Comparison of ENCODE assay signal across 16 cellular contexts in the genomic region with DNA sequence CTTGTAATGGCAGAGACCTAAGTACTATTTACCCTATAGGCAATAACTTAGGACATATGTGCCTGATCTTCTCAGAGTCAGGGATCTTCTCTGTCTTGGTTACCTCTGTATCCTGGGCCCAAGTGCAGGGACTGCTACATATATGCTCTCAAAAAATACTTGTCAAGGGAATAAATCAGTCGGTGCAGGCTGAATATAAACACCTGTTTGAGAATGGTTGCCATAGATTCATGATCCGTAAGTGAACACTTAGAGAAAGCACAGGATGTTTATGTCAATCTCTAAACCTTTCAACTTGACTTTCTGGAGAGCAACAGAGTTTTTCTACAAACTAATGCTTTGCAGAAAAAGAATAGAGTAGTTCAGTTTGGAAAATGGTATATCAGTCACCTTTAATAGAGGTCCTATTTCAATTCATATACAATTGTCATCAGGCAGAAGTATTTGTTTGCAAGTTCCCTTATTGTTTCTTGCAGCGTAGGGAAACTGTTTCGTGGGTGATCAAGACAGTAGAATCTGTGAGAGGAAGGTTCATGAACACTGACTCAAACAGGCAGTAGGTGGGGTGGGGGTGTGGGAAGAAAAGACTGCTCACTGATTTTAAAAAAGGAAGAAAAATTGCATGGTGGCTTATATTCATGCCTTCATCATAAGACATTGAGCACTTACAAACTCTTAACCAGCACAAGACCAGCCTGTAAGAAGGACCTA. TPM values are rescaled to one million over a fixed set of nuclear protein-coding genes. Genes with fewer than 3 reads are reported as not detected.
DNase-seq lines count a peak whose midpoint lies in the region; ATAC-seq and TF ChIP-seq lines count a peak whose summit lies in the region.
"Had no signal": no experiment of that assay in that cellular context is flagged by ENCODE, and none has a peak within 500 bp of the region (broad histone marks: within the 10 kb centered on the region; RNA-seq: fewer than 3 reads in every experiment).

No MANE protein-coding gene starts in this region.

- H3K4me3 ChIP-seq in cardiac muscle cell, result no peak overlapping the region
- H3K4me3 ChIP-seq in NB4 (ENCODE audit: low read depth, low read length), result no peak overlapping the region
- H3K4me3 ChIP-seq: ascending aorta, colonic mucosa, GM23338, SK-N-MC, uterus had no signal

- peaks cover 6% of the 10 kb centered on the region for H3K4me1 ChIP-seq in cardiac muscle cell (ENCODE audit: low read depth)
- H3K4me1 ChIP-seq: ascending aorta, uterus had no signal

- H3K9me3 Mint-ChIP-seq in activated T-cell treated with anti-CD3 and anti-CD28 coated beads, Interleukin-2, amount 50 U/mL, for 72 hours, result no peaks in the 10 kb centered on the region
- no peaks in the 10 kb centered on the region for H3K9me3 Mint-ChIP-seq in stimulated activated naive CD8-positive, alpha-beta T cell treated with anti-CD3 and anti-CD28 coated beads, Interleukin-15, amount 100 ng/mL, for 72 hours
- no peaks in the 10 kb centered on the region for H3K9me3 Mint-ChIP-seq in osteocyte (ENCODE audit: unreplicated experiment)
- H3K9me3 Mint-ChIP-seq: stimulated activated naive B cell treated with anti-CD40 and anti-IgM and Interleukin-4, amounts not matched to agents 10 μg/mL and 1 μg/mL and 100 μg/mL, for 72 hours had no signal

- intact Hi-C loops in left ventricle myocardium superior (cut with micrococcal nuclease), result no loop called here

- no peaks in the 10 kb centered on the region for H3K9me3 ChIP-seq in cardiac muscle cell (ENCODE audit: low read depth)
- H3K9me3 ChIP-seq: ascending aorta, colonic mucosa, uterus had no signal

- peak overlapping the region; percentile 29 for H3K27ac Mint-ChIP-seq in activated T-cell treated with anti-CD3 and anti-CD28 coated beads, Interleukin-2, amount 50 U/mL, for 72 hours
- H3K27ac Mint-ChIP-seq in stimulated activated naive CD8-positive, alpha-beta T cell treated with anti-CD3 and anti-CD28 coated beads, Interleukin-15, amount 100 ng/mL, for 72 hours, result no peak overlapping the region
- no peak overlapping the region for H3K27ac Mint-ChIP-seq in osteocyte (ENCODE audit: unreplicated experiment)
- H3K27ac Mint-ChIP-seq: GM23338; stimulated activated naive B cell treated with anti-CD40 and anti-IgM and Interleukin-4, amounts not matched to agents 10 μg/mL and 1 μg/mL and 100 μg/mL, for 72 hours had no signal

- H3K4me3 Mint-ChIP-seq in activated T-cell treated with anti-CD3 and anti-CD28 coated beads, Interleukin-2, amount 50 U/mL, for 72 hours, result peak overlapping the region; percentile 3 to 52
- no peak overlapping the region for H3K4me3 Mint-ChIP-seq in stimulated activated naive CD8-positive, alpha-beta T cell treated with anti-CD3 and anti-CD28 coated beads, Interleukin-15, amount 100 ng/mL, for 72 hours
- H3K4me3 Mint-ChIP-seq in osteocyte (ENCODE audit: unreplicated experiment), result no peak overlapping the region
- H3K4me3 Mint-ChIP-seq: GM23338; stimulated activated naive B cell treated with anti-CD40 and anti-IgM and Interleukin-4, amounts not matched to agents 10 μg/mL and 1 μg/mL and 100 μg/mL, for 72 hours had no signal

- no peaks in the 10 kb centered on the region for H3K36me3 Mint-ChIP-seq in activated T-cell treated with anti-CD3 and anti-CD28 coated beads, Interleukin-2, amount 50 U/mL, for 72 hours (ENCODE audit: insufficient read depth in 2 of 2)
- no peaks in the 10 kb centered on the region for H3K36me3 Mint-ChIP-seq in osteocyte (ENCODE audit: unreplicated experiment)
- H3K36me3 Mint-ChIP-seq: stimulated activated naive B cell treated with anti-CD40 and anti-IgM and Interleukin-4, amounts not matched to agents 10 μg/mL and 1 μg/mL and 100 μg/mL, for 72 hours had no signal

- no peak for TF ChIP-seq CTCF in cardiac muscle cell (IDR thresholded peaks at IDR 0.05; ENCODE audit: low read depth, low read length)
- TF ChIP-seq CTCF in NB4 (IDR thresholded peaks at IDR 0.05; ENCODE audit: low read depth, low read length), result no peak
- TF ChIP-seq CTCF in osteocyte (IDR thresholded peaks at IDR 0.05), result no peak

- peaks cover 15% of the 10 kb centered on the region for H3K27me3 ChIP-seq in cardiac muscle cell
- H3K27me3 ChIP-seq: ascending aorta, colonic mucosa, uterus had no signal

- DNase-seq in cardiac muscle cell (ENCODE audit: low read depth in 1 of 2, low spot score in 1 of 2) (no peak), left ventricle myocardium superior (no peak), NB4 (ENCODE audit: low read depth) (peak; percentile 47), osteocyte (ENCODE audit: extremely low spot score, unreplicated experiment) (no peak)
- peak in 1 of 2 donors; percentile 15 for DNase-seq in activated T-cell treated with anti-CD3 and anti-CD28 coated beads, Interleukin-2, amount 50 U/mL, for 72 hours
- DNase-seq in stimulated activated naive CD8-positive, alpha-beta T cell treated with anti-CD3 and anti-CD28 coated beads, Interleukin-15, amount 100 ng/mL, for 72 hours, result no peak
- DNase-seq: colonic mucosa; glutamatergic neuron; right cardiac atrium; stimulated activated naive B cell treated with anti-CD40 and anti-IgM and Interleukin-4, amounts not matched to agents 10 μg/mL and 1 μg/mL and 100 μg/mL, for 72 hours; uterus had no signal

- no peaks in the 10 kb centered on the region for H3K27me3 Mint-ChIP-seq in activated T-cell treated with anti-CD3 and anti-CD28 coated beads, Interleukin-2, amount 50 U/mL, for 72 hours (ENCODE audit: low read depth)
- H3K27me3 Mint-ChIP-seq in stimulated activated naive CD8-positive, alpha-beta T cell treated with anti-CD3 and anti-CD28 coated beads, Interleukin-15, amount 100 ng/mL, for 72 hours, result no peaks in the 10 kb centered on the region
- H3K27me3 Mint-ChIP-seq in osteocyte (ENCODE audit: unreplicated experiment), result no peaks in the 10 kb centered on the region
- H3K27me3 Mint-ChIP-seq: stimulated activated naive B cell treated with anti-CD40 and anti-IgM and Interleukin-4, amounts not matched to agents 10 μg/mL and 1 μg/mL and 100 μg/mL, for 72 hours had no signal

- H3K27ac ChIP-seq in cardiac muscle cell, result peak overlapping the region; percentile 0
- H3K27ac ChIP-seq: ascending aorta, colonic mucosa, SK-N-MC, uterus had no signal

- H3K4me1 Mint-ChIP-seq in activated T-cell treated with anti-CD3 and anti-CD28 coated beads, Interleukin-2, amount 50 U/mL, for 72 hours (ENCODE audit: low read depth), result peaks cover 30% of the 10 kb centered on the region
- H3K4me1 Mint-ChIP-seq in stimulated activated naive CD8-positive, alpha-beta T cell treated with anti-CD3 and anti-CD28 coated beads, Interleukin-15, amount 100 ng/mL, for 72 hours, result peaks cover 28% of the 10 kb centered on the region
- peaks cover 6% of the 10 kb centered on the region for H3K4me1 Mint-ChIP-seq in osteocyte (ENCODE audit: unreplicated experiment)

- ATAC-seq in left ventricle myocardium superior (no peak), HG02623 (IDR thresholded peaks at IDR 0.05; ENCODE audit: unreplicated experiment) (no peak), GM18861 (IDR thresholded peaks at IDR 0.05; ENCODE audit: unreplicated experiment) (no peak)
- ATAC-seq in activated T-cell treated with anti-CD3 and anti-CD28 coated beads, Interleukin-2, amount 50 U/mL, for 72 hours (replicated peaks in 1 of 2), result peak; percentile 69 to 77
- peak; percentile 55 for ATAC-seq in stimulated activated naive CD8-positive, alpha-beta T cell treated with anti-CD3 and anti-CD28 coated beads, Interleukin-15, amount 100 ng/mL, for 72 hours
- ATAC-seq: GM23338; right cardiac atrium; stimulated activated naive B cell treated with anti-CD40 and anti-IgM and Interleukin-4, amounts not matched to agents 10 μg/mL and 1 μg/mL and 100 μg/mL, for 72 hours had no signal

- TF ChIP-seq POLR2A in NB4 (IDR thresholded peaks at IDR 0.05; ENCODE audit: extremely low read depth, insufficient read length), result no peak

- H3K36me3 ChIP-seq in cardiac muscle cell, result no peaks in the 10 kb centered on the region
- H3K36me3 ChIP-seq: ascending aorta, colonic mucosa, uterus had no signal

RNA-seq across cellular contexts. Expression of gene UBE2N, which starts 6.0 kb away (rescaled TPM):
- total RNA-seq in cardiac muscle cell, result 17.2 and 36.1 TPM in 2 replicates
- 131 and 168 TPM in 2 replicates for polyA plus RNA-seq in cardiac muscle cell
- total RNA-seq in left ventricle myocardium superior, result 84.5 TPM
- 100 to 1,000 TPM; 116 to 125 TPM for total RNA-seq in activated T-cell treated with anti-CD3 and anti-CD28 coated beads, Interleukin-2, amount 50 U/mL, for 72 hours
- total RNA-seq in osteocyte, result 68.3 and 70.6 TPM in 2 replicates

RNA-seq across cellular contexts. Expression of gene MRPL42, which starts 19.6 kb away (rescaled TPM):
- 24.0 and 41.5 TPM in 2 replicates for total RNA-seq in cardiac muscle cell
- 92.5 and 128 TPM in 2 replicates for polyA plus RNA-seq in cardiac muscle cell
- 44.7 TPM for total RNA-seq in left ventricle myocardium superior
- total RNA-seq in activated T-cell treated with anti-CD3 and anti-CD28 coated beads, Interleukin-2, amount 50 U/mL, for 72 hours, result 10 to 100 TPM; 54.2 to 68.3 TPM
- total RNA-seq in osteocyte, result 52.2 and 55.8 TPM in 2 replicates

Comparison
In these comparisons a context has a peak if more than half of its experiments do, and no peak if none do; other contexts are left out.
1. ATAC-seq: peak in activated T-cell treated with anti-CD3 and anti-CD28 coated beads, Interleukin-2, amount 50 U/mL, for 72 hours (2 of 2) and stimulated activated naive CD8-positive, alpha-beta T cell treated with anti-CD3 and anti-CD28 coated beads, Interleukin-15, amount 100 ng/mL, for 72 hours (single experiment); none in left ventricle myocardium superior (single experiment), HG02623 (single experiment) and GM18861 (single experiment).
2. H3K4me3 Mint-ChIP-seq: peak in activated T-cell treated with anti-CD3 and anti-CD28 coated beads, Interleukin-2, amount 50 U/mL, for 72 hours (2 of 2); none in stimulated activated naive CD8-positive, alpha-beta T cell treated with anti-CD3 and anti-CD28 coated beads, Interleukin-15, amount 100 ng/mL, for 72 hours (0 of 2) and osteocyte (single experiment).